Comparison of ENCODE assay signal across 21 cellular contexts in genomic region chr1:245578751-245579150, GRCh38.
"Had no signal": no experiment of that assay in that cellular context is flagged by ENCODE, and none has a peak within 500 bp of the region (broad histone marks: within the 10 kb centered on the region; RNA-seq: fewer than 3 reads in every experiment).

No MANE protein-coding gene starts in this region.

- ATAC-seq: effector memory CD8-positive, alpha-beta T cell; heart right ventricle; left lobe of liver; naive thymus-derived CD4-positive, alpha-beta T cell; right lobe of liver; stimulated activated memory B cell treated with anti-CD40 and anti-IgM and Interleukin-4, amounts not matched to agents 10 μg/mL and 1 μg/mL and 100 μg/mL, for 72 hours; upper lobe of right lung had no signal

- H3K9ac ChIP-seq: parathyroid adenoma had no signal

- H3K4me3 ChIP-seq: heart right ventricle, prostate gland, right lobe of liver, spleen, tibial nerve, upper lobe of right lung, vagina had no signal

- H3K9me3 ChIP-seq: heart right ventricle, prostate gland, right lobe of liver, spleen, tibial nerve, upper lobe of right lung, vagina had no signal

- H3K36me3 ChIP-seq: heart right ventricle, prostate gland, right lobe of liver, spleen, tibial nerve, upper lobe of right lung, vagina had no signal

- H3K9me3 Mint-ChIP-seq: dendritic cell treated with granulocyte-macrophage colony-stimulating factor and Interleukin-4, amounts not matched to agents 40 ng/mL and 50 ng/mL, for 4 days; effector memory CD8-positive, alpha-beta T cell; nephron progenitor cell; stimulated activated memory B cell treated with anti-CD40 and anti-IgM and Interleukin-4, amounts not matched to agents 10 μg/mL and 1 μg/mL and 100 μg/mL, for 72 hours; stimulated activated naive CD8-positive, alpha-beta T cell treated with anti-CD3 and anti-CD28 coated beads, Interleukin-15, Interleukin-2, amounts not matched to agents 100 ng/mL and 50 ng/mL, for 24 hours had no signal

- H3K4me1 ChIP-seq: heart right ventricle, parathyroid adenoma, prostate gland, right lobe of liver, spleen, tibial nerve, upper lobe of right lung, vagina had no signal

- H3K36me3 Mint-ChIP-seq: naive thymus-derived CD4-positive, alpha-beta T cell; stimulated activated memory B cell treated with anti-CD40 and anti-IgM and Interleukin-4, amounts not matched to agents 10 μg/mL and 1 μg/mL and 100 μg/mL, for 72 hours had no signal

- H3K27me3 ChIP-seq: right lobe of liver, upper lobe of right lung, vagina had no signal

- H3K27ac ChIP-seq: heart right ventricle, parathyroid adenoma, prostate gland, right lobe of liver, spleen, tibial nerve, upper lobe of right lung, vagina had no signal

- DNase-seq: effector memory CD8-positive, alpha-beta T cell; heart right ventricle; hypothalamus; mammary epithelial cell; naive thymus-derived CD4-positive, alpha-beta T cell; nephron progenitor cell; retina; right lobe of liver; spleen; stimulated activated CD4-positive, alpha-beta T cell treated with anti-CD3 and anti-CD28 coated beads, Interleukin-15, amount 100 ng/mL, for 24 hours; stimulated activated CD4-positive, alpha-beta T cell treated with anti-CD3 and anti-CD28 coated beads, Interleukin-1b, Interleukin-23, amount 100 ng/mL, for 48 hours; stimulated activated CD4-positive, alpha-beta T cell treated with anti-CD3 and anti-CD28 coated beads, Interleukin-4, amount 100 ng/mL, for 24 hours; upper lobe of right lung had no signal

- H3K27ac Mint-ChIP-seq: dendritic cell treated with granulocyte-macrophage colony-stimulating factor and Interleukin-4, amounts not matched to agents 40 ng/mL and 50 ng/mL, for 4 days; effector memory CD8-positive, alpha-beta T cell; naive thymus-derived CD4-positive, alpha-beta T cell; stimulated activated memory B cell treated with anti-CD40 and anti-IgM and Interleukin-4, amounts not matched to agents 10 μg/mL and 1 μg/mL and 100 μg/mL, for 72 hours; stimulated activated naive CD8-positive, alpha-beta T cell treated with anti-CD3 and anti-CD28 coated beads, Interleukin-15, Interleukin-2, amounts not matched to agents 100 ng/mL and 50 ng/mL, for 24 hours had no signal

- H2AFZ ChIP-seq: parathyroid adenoma had no signal

- H3K79me2 ChIP-seq: parathyroid adenoma had no signal
